In the genomic region with DNA sequence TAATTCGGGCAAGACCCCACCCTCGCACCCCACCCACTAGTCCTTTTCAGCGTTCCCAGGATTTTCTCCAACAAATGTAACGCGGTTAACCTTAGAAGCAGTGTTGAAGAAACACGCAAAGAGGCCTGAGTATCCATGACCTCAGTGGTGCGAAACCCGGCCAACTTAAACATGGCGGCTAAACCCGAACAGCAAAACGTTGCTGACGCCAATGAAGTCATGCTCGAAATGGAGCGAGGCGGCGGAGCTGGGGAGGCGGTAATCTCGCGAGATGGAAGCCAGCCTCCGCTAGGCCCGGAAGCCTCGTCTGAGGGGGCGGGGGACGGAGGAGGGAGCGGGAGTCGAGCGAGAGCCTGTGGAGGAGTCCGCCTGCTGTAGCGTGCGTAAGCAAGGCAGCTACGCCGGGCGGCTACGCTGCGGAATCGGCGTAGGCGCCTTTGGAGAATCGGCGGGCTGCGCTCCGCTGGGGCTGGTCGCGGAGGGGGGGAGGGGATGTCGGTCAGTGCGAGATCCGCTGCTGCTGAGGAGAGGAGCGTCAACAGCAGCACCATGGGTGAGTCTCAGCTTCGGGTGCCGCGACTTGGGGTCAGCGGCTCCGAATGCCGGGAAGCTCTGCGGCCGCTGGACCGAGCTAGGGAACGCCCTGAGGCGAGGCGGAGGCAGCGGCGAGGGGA, we compare ENCODE assay signal across 8 cellular contexts. TPM values are rescaled to one million over a fixed set of nuclear protein-coding genes. Genes with fewer than 3 reads are reported as not detected.
DNase-seq lines count a peak whose midpoint lies in the region; ATAC-seq, FAIRE-seq and TF ChIP-seq lines count a peak whose summit lies in the region.

A gene (plus strand): TSS at position 340 of the 674 bp plus-strand sequence. CDS start 153 bp downstream, at position 493.

- peak within 1 kb of the TSS; percentile 91 for H3K9ac ChIP-seq in trophoblast cell (ENCODE audit: low read length)

- peak within 1 kb of the TSS; percentile 1 for H2BK12ac ChIP-seq in trophoblast cell (ENCODE audit: low read length)

- no peak within 1 kb of the TSS for H3K23ac ChIP-seq in trophoblast cell (ENCODE audit: low read length)

- no peaks in the 10 kb centered on the region for H3K9me3 ChIP-seq in cardiac muscle cell (ENCODE audit: low read depth)
- no peaks in the 10 kb centered on the region for H3K9me3 ChIP-seq in trophoblast cell (ENCODE audit: insufficient read depth, low read depth, low read length)
- H3K9me3 ChIP-seq in transverse colon = no peaks in the 10 kb centered on the region

- TF ChIP-seq EP300 in transverse colon (IDR thresholded peaks at IDR 0.05; ENCODE audit: low read depth) = no peak

- peaks cover 42 to 54% (median 47%) of the 10 kb centered on the region in 3 donors for H3K4me1 Mint-ChIP-seq in T-cell

- ATAC-seq in HG02840 (IDR thresholded peaks at IDR 0.05; ENCODE audit: low FRiP score, unreplicated experiment) (peak; percentile 74), T-cell (replicated peaks in 1 of 4) (peak; percentile 89 to 93 (median 90))

- H3K4me3 Mint-ChIP-seq in T-cell = peak within 1 kb of the TSS; percentile 93 to 97 (median 93)

- H3K9me3 Mint-ChIP-seq in T-cell = no peaks in the 10 kb centered on the region

- DNase-seq in GM12891 (ENCODE audit: insufficient read length, low spot score) = peak; percentile 77
- DNase-seq in NCI-H1436 treated with DMSO at 0.1 percent for 48 hours (lab: John Stamatoyannopoulos, UW) = peak; percentile 91
- DNase-seq in T-cell = peak; percentile 96 to 100 (median 99)
- DNase-seq in cardiac muscle cell (ENCODE audit: low read depth in 1 of 2, low spot score in 1 of 2) = peak; percentile 99 to 100
- DNase-seq in trophoblast cell = peak; percentile 99 to 100
- peak; percentile 99 for DNase-seq in transverse colon

- peak within 1 kb of the TSS; percentile 76 for H3K4me2 ChIP-seq in trophoblast cell (ENCODE audit: low read length)

- peak within 1 kb of the TSS; percentile 87 for H4K8ac ChIP-seq in trophoblast cell (ENCODE audit: low read depth, low read length)

- H2AFZ ChIP-seq in trophoblast cell (ENCODE audit: insufficient read depth, low read length, poor library complexity) = peak within 1 kb of the TSS; percentile 64

- H3K27me3 ChIP-seq in cardiac muscle cell (no peaks in the 10 kb centered on the region), trophoblast cell (ENCODE audit: insufficient read depth, low read length) (no peaks in the 10 kb centered on the region), transverse colon (no peaks in the 10 kb centered on the region)

- H3K4me3 ChIP-seq in cardiac muscle cell (peak within 1 kb of the TSS; percentile 69), trophoblast cell (ENCODE audit: low read depth, low read length) (peak within 1 kb of the TSS; percentile 92), transverse colon (peak within 1 kb of the TSS; percentile 82 to 98 (median 88))

- H3K18ac ChIP-seq in trophoblast cell (ENCODE audit: low read length) = peak within 1 kb of the TSS; percentile 76

- peaks cover 33% of the 10 kb centered on the region for H3K4me1 ChIP-seq in cardiac muscle cell (ENCODE audit: low read depth)
- peaks cover 0 to 4% of the 10 kb centered on the region in 2 experiments for H3K4me1 ChIP-seq in trophoblast cell (ENCODE audit: control insufficient read depth in 1 of 2, insufficient read depth in 2 of 2, low read length in 2 of 2)
- peaks cover 10 to 43% (median 31%) of the 10 kb centered on the region in 4 donors for H3K4me1 ChIP-seq in transverse colon

- WGBS in adipose tissue, 3 donors = 0% methylated on average over 58 to 62 of the region's 62 CpGs
- WGBS in trophoblast cell (ENCODE audit: extremely low coverage, insufficient coverage, insufficient read length) = no CpG with 5 or more reads among the region's 62 CpGs
- 0 to 2% methylated on average over 9 to 57 of the region's 62 CpGs for WGBS in transverse colon (ENCODE audit: low coverage in 1 of 2), 2 donors

- H2AK5ac ChIP-seq in trophoblast cell (ENCODE audit: low read length) = peak within 1 kb of the TSS; percentile 44

- no peaks in the 10 kb centered on the region for H3K36me3 ChIP-seq in cardiac muscle cell
- no peaks in the 10 kb centered on the region for H3K36me3 ChIP-seq in trophoblast cell (ENCODE audit: control insufficient read depth in 1 of 2, insufficient read depth in 2 of 2, low read length in 2 of 2)
- H3K36me3 ChIP-seq in transverse colon = no peaks in the 10 kb centered on the region

- peak within 1 kb of the TSS; percentile 22 for H3K4ac ChIP-seq in trophoblast cell (ENCODE audit: low read depth, low read length)

- FAIRE-seq in GM12891 (lab: Jason Lieb, UNC) = peak; percentile 99

- peaks cover 17% of the 10 kb centered on the region for H3K79me2 ChIP-seq in trophoblast cell (ENCODE audit: control insufficient read depth, insufficient read depth, low read length, poor library complexity)

- H3K27ac ChIP-seq in adipose tissue (ENCODE audit: low read depth, low read length) (peak within 1 kb of the TSS; percentile 93), cardiac muscle cell (peak within 1 kb of the TSS; percentile 99), trophoblast cell (ENCODE audit: low read depth, low read length) (peak within 1 kb of the TSS; percentile 96), transverse colon (peak within 1 kb of the TSS; percentile 98 to 100 (median 98))

- peak within 1 kb of the TSS; percentile 75 for H2BK120ac ChIP-seq in trophoblast cell (ENCODE audit: insufficient read depth, low read length, poor library complexity)

- in situ Hi-C loops in transverse colon (cut with MboI; ENCODE audit: low pct_ligation_motif_present in 1 of 4, low pct_unique_long_range_greater_than_20kb in 1 of 4, low sequenced_read_pairs in 3 of 4) = loop anchor here in 1 of 4 donors (25.0 kb wide), 1 partner anchor 89 kb away; no protein-coding TSS in a partner anchor

- H3K79me1 ChIP-seq in trophoblast cell (ENCODE audit: low read length) = peaks cover 16% of the 10 kb centered on the region

- TF ChIP-seq POLR2A in GM12891 (IDR thresholded peaks at IDR 0.05; ENCODE audit: low read depth, low read length) = peak; percentile 94
- peak; percentile 87 for TF ChIP-seq POLR2A in transverse colon (IDR thresholded peaks at IDR 0.05)

- peak within 1 kb of the TSS; percentile 98 to 99 for H3K27ac Mint-ChIP-seq in T-cell

- peaks cover 11% of the 10 kb centered on the region for H3K36me3 Mint-ChIP-seq in T-cell

- peak within 1 kb of the TSS; percentile 50 for H3K14ac ChIP-seq in trophoblast cell (ENCODE audit: low read length)

- TF ChIP-seq CTCF in cardiac muscle cell (IDR thresholded peaks at IDR 0.05; ENCODE audit: low read depth, low read length) (no peak), transverse colon (IDR thresholded peaks at IDR 0.05) (no peak)

- H4K91ac ChIP-seq in trophoblast cell (ENCODE audit: low read depth, low read length) = peak within 1 kb of the TSS; percentile 86

- POLR2A ChIA-PET in T-cell (lab: Charles Lee) = interaction anchor here (0.5 to 3.7 kb wide), 14 partner anchors 19 to 147 kb away, joined by 3 to 22 read pairs (median 4); a partner anchor contains a TSS

- H4K12ac ChIP-seq in trophoblast cell (ENCODE audit: low read depth, low read length) = peak within 1 kb of the TSS; percentile 78

- CTCF ChIA-PET in T-cell (lab: Charles Lee) = interaction anchor here in 1 of 2 donors (0.6 to 3.9 kb wide), 17 partner anchors 8 to 588 kb away, joined by 3 to 23 read pairs (median 4); a partner anchor contains a TSS

- intact Hi-C loops in transverse colon (cut with DNase I; ENCODE audit: low total_unique reads) = loop anchor here (5.0 kb wide), 2 partner anchors 84 to 101 kb away; no protein-coding TSS in a partner anchor

- no peaks in the 10 kb centered on the region for H3K27me3 Mint-ChIP-seq in T-cell

- peak within 1 kb of the TSS; percentile 88 for H2BK5ac ChIP-seq in trophoblast cell (ENCODE audit: low read depth, low read length, poor library complexity)

TF ChIP-seq in GM12891, 5 proteins besides CTCF, POLR2A, EP300 and RAD21:
- TF ChIP-seq TAF1 (IDR thresholded peaks at IDR 0.05; ENCODE audit: low read depth, low read length) (peak; percentile 98), POLR2AphosphoS5 (IDR thresholded peaks at IDR 0.05; ENCODE audit: low read depth, low read length) (peak; percentile 93), POU2F2 (IDR thresholded peaks at IDR 0.05; ENCODE audit: low read depth, low read length) (peak; percentile 64; the same call in 1 of the 2 replicates), SPI1 (IDR thresholded peaks at IDR 0.05; ENCODE audit: low read depth, low read length) (no peak)

RNA-seq across cellular contexts. Expression of the gene that starts here (rescaled TPM):
- polyA plus RNA-seq in GM12891 (2012; ENCODE audit: low read depth, missing spikeins) = 234 TPM
- 100 to 1,000 TPM; 181 to 231 (median 200) TPM for total RNA-seq in T-cell
- polyA plus RNA-seq in adipose tissue = 100 to 1,000 TPM in 2 of 3 donors, 10 to 100 TPM in 1; 41.8 to 286 (median 135) TPM
- 192 and 261 TPM in 2 replicates for total RNA-seq in cardiac muscle cell
- polyA plus RNA-seq in cardiac muscle cell = 560 and 582 TPM in 2 replicates
- 262 and 267 TPM in 2 replicates for polyA plus RNA-seq in trophoblast cell (2013)
- 100 to 1,000 TPM in 2 of 4 donors, 10 to 100 TPM in 2; 73.2 to 131 (median 101) TPM for total RNA-seq in transverse colon

Comparison
In these comparisons a context has a peak if more than half of its experiments do, and no peak if none do; other contexts are left out.
1. Peak in every context shown above with its lines: DNase-seq, ATAC-seq, H3K4me3 ChIP-seq and H3K27ac ChIP-seq.